8 cellular contexts compared by ENCODE assay signal in genomic region chr13:25085125-25085742, GRCh38. TPM values are rescaled to one million over a fixed set of nuclear protein-coding genes. Genes with fewer than 3 reads are reported as not detected.
DNase-seq lines count a peak whose midpoint lies in the region; ATAC-seq and TF ChIP-seq lines count a peak whose summit lies in the region.

No MANE protein-coding gene starts in this region.

- TF ChIP-seq CTCF in DND-41 (IDR thresholded peaks at IDR 0.05; ENCODE audit: borderline replicate concordance, extremely low read depth, low read length, poor library complexity, severe bottlenecking): peak; percentile 58
- peak; percentile 59 to 89 (median 78) for TF ChIP-seq CTCF in dorsolateral prefrontal cortex (IDR thresholded peaks at IDR 0.05 in 54 of 56, conservative IDR thresholded peaks at IDR 0.05 in 2 of 56; ENCODE audit: low read depth in 1 of 56, partially characterized antibody in 56 of 56)
- peak; percentile 59 for TF ChIP-seq CTCF in neural cell (IDR thresholded peaks at IDR 0.05; ENCODE audit: poor library complexity, severe bottlenecking)

- H3F3A ChIP-seq in neural cell (ENCODE audit: insufficient read depth, low read length, poor library complexity, severe bottlenecking): no peaks in the 10 kb centered on the region

- H3K9me2 ChIP-seq in neural cell (ENCODE audit: insufficient read depth, low read length): no peaks in the 10 kb centered on the region

- H3K4me1 ChIP-seq in DND-41 (ENCODE audit: insufficient read depth, low read length): no peaks in the 10 kb centered on the region

- H3K9ac ChIP-seq in DND-41 (ENCODE audit: low read depth, low read length): no peak overlapping the region
- no peak overlapping the region for H3K9ac ChIP-seq in neural cell (ENCODE audit: low read length)

- ATAC-seq in DND-41 (ENCODE audit: insufficient read depth, low read depth) (no peak; the same call in 2 of the 3 replicates), HG03378 (IDR thresholded peaks at IDR 0.05; ENCODE audit: unreplicated experiment) (no peak), HG03457 (IDR thresholded peaks at IDR 0.05; ENCODE audit: unreplicated experiment) (no peak)

- no peaks in the 10 kb centered on the region for H3K79me2 ChIP-seq in DND-41 (ENCODE audit: insufficient read depth, low read length)
- no peaks in the 10 kb centered on the region for H3K79me2 ChIP-seq in neural cell (replicated peaks; ENCODE audit: insufficient read depth, low read length)

- H3K4me3 ChIP-seq in DND-41 (ENCODE audit: low read depth in 1 of 2, low read length in 2 of 2) (no peak overlapping the region), dorsolateral prefrontal cortex (peak overlapping the region in 21 of 59 donors; percentile 3 to 42 (median 18)), neural cell (ENCODE audit: low read length) (no peak overlapping the region)

- no peak for TF ChIP-seq EP300 in neural cell (conservative IDR thresholded peaks at IDR 0.05; ENCODE audit: poor library complexity, severe bottlenecking)

- DNase-seq in DND-41 (peak; percentile 8), H4 (ENCODE audit: low spot score) (peak; percentile 11), NCI-H748 treated with DMSO at 0.1 percent for 48 hours (lab: John Stamatoyannopoulos, UW) (peak; percentile 87), dorsolateral prefrontal cortex (peak in 7 of 10 donors; percentile 41 to 82 (median 66))
- DNase-seq in stimulated activated CD4-positive, alpha-beta T cell treated with anti-CD3 and anti-CD28 coated beads, Interleukin-4, amount 100 ng/mL, for 1 hour: no peak

- no peak overlapping the region for H2AFZ ChIP-seq in DND-41 (ENCODE audit: low read depth, low read length)
- no peak overlapping the region for H2AFZ ChIP-seq in neural cell (ENCODE audit: low read depth, low read length)

- H4K20me1 ChIP-seq in DND-41 (ENCODE audit: insufficient read depth, low read length) (no peaks in the 10 kb centered on the region), neural cell (ENCODE audit: insufficient read depth) (no peaks in the 10 kb centered on the region)

- TF ChIP-seq RAD21 in neural cell (conservative IDR thresholded peaks at IDR 0.05): peak; percentile 63

- H3K36me3 ChIP-seq in DND-41 (ENCODE audit: insufficient read depth, low read length) (no peaks in the 10 kb centered on the region), neural cell (ENCODE audit: insufficient read depth, low read length) (no peaks in the 10 kb centered on the region)

- H3K27me3 ChIP-seq in DND-41 (ENCODE audit: insufficient read depth, low read length, poor library complexity): peaks cover 8% of the 10 kb centered on the region
- H3K27me3 ChIP-seq in dorsolateral prefrontal cortex: no peaks in the 10 kb centered on the region
- no peaks in the 10 kb centered on the region for H3K27me3 ChIP-seq in neural cell (ENCODE audit: insufficient read depth, low read depth, low read length)

- no peaks in the 10 kb centered on the region for H3K9me3 ChIP-seq in DND-41 (ENCODE audit: insufficient read depth, low read length, severe bottlenecking)
- no peaks in the 10 kb centered on the region for H3K9me3 ChIP-seq in neural cell (ENCODE audit: low read length)

- intact Hi-C loops in dorsolateral prefrontal cortex (cut with DNase I): loop anchor here (5.0 to 10.0 kb wide), 6 partner anchors 90 to 292 kb away; partner anchors contain the start of genes MTMR6 (in 2 of the 2), AMER2 (in 1 of the 2) and ATP8A2 (in 1 of the 2)

- H3K4me2 ChIP-seq in DND-41 (ENCODE audit: insufficient read depth, low read length) (no peak overlapping the region), neural cell (ENCODE audit: low read length) (no peak overlapping the region)

- H3K27ac ChIP-seq in DND-41 (ENCODE audit: low read length) (no peak overlapping the region), dorsolateral prefrontal cortex (peak overlapping the region in 56 of 59 donors; percentile 9 to 89 (median 71)), neural cell (ENCODE audit: low read length) (no peak overlapping the region)

TF ChIP-seq in neural cell, 6 proteins besides CTCF, POLR2A, EP300 and RAD21:
- TF ChIP-seq POLR2AphosphoS5 (IDR thresholded peaks at IDR 0.05) (no peak), SMC3 (conservative IDR thresholded peaks at IDR 0.05; ENCODE audit: poor library complexity) (peak; percentile 57)

RNA-seq across cellular contexts. Expression of gene PABPC3, which starts 10.7 kb away (rescaled TPM):
- total RNA-seq in H4 (2014; rRNA removed; shearing (Covaris generic)): 0.04 and 0.06 TPM in 2 replicates
- total RNA-seq in dorsolateral prefrontal cortex: under 1 TPM in 109 of 120 experiments, not detected in 11; 0.13 to 0.88 (median 0.33) TPM
- polyA plus RNA-seq in neural cell: not detected in 2 replicates
- polyA minus RNA-seq in neural cell: not detected in 2 replicates

Comparison
In these comparisons a context has a peak if more than half of its experiments do, and no peak if none do; other contexts are left out.
1. H3K27ac ChIP-seq: peak in dorsolateral prefrontal cortex (56 of 59); none in DND-41 (single experiment) and neural cell (single experiment).
2. Peak in every context shown above with its lines, with median percentiles within 50 percentile points of each other: CTCF ChIP-seq.